In genomic region chr11:73291781-73292180, GRCh38 we compare ENCODE assay signal across 1 cellular context.
TF ChIP-seq lines count a peak whose summit lies in the region.

No MANE protein-coding gene starts in this region.

TF ChIP-seq in K562, 482 proteins besides CTCF, POLR2A, EP300 and RAD21:
- no peak for TF ChIP-seq ZNF12 (CRISPR knock-in tag; IDR thresholded peaks at IDR 0.05)
- TF ChIP-seq, protein P1, sequence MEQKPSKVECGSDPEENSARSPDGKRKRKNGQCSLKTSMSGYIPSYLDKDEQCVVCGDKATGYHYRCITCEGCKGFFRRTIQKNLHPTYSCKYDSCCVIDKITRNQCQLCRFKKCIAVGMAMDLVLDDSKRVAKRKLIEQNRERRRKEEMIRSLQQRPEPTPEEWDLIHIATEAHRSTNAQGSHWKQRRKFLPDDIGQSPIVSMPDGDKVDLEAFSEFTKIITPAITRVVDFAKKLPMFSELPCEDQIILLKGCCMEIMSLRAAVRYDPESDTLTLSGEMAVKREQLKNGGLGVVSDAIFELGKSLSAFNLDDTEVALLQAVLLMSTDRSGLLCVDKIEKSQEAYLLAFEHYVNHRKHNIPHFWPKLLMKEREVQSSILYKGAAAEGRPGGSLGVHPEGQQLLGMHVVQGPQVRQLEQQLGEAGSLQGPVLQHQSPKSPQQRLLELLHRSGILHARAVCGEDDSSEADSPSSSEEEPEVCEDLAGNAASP (IDR thresholded peaks at IDR 0.05) = no peak
- peak; percentile 48 for TF ChIP-seq ZFP36 (IDR thresholded peaks at IDR 0.05; ENCODE audit: low read depth, low read length, partially characterized antibody)
TF ChIP-seq in K562: peak in this region for 1.
